In the genomic region with DNA sequence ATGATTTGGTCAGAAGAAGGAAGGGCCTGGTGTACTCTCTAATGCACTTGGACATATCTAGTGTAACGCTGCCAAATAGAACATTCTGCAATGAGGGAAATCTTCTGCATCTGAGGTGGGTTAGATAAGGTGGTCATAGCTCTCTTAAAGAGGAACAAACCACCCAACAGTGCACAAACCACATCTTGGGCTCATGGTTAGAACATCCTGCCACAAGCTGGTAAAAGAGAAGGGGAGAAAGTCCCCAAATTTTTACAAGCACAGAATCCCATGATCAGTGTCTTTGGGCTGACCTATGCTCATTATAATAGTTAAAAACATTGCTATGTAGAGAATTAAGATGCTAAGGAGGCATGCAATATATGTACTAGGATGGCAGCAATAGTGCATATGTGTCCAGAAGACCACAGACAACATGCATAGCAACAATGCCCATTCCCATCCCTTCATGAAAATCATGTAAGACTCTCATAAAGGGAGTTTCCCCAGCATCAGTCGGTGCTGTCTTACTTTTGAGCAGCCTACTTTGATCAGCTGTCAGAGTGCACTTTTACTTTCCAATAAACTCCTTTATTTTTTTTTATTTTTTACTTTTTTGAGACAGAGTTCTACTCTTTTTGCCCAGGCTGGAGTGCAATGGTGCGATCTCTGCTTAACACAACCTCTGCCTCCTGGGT, we compare ENCODE assay signal across 11 cellular contexts.
A peak's percentile ranks its signal among the peaks of the same experiment; 100 is the strongest.
DNase-seq lines count a peak whose midpoint lies in the region; ATAC-seq, FAIRE-seq and TF ChIP-seq lines count a peak whose summit lies in the region.
"Had no signal": no experiment of that assay in that cellular context is flagged by ENCODE, and none has a peak within 500 bp of the region (broad histone marks: within the 10 kb centered on the region; RNA-seq: fewer than 3 reads in every experiment).

No MANE protein-coding gene starts in this region.

- DNase-seq in AML-193 (lab: John Stamatoyannopoulos, UW) = peak; percentile 59 to 74
- DNase-seq in MV-4-11 (lab: John Stamatoyannopoulos, UW) = peak; percentile 46
- DNase-seq in islet precursor cell = no peak
- no peak for DNase-seq in right cardiac atrium
- no peak for DNase-seq in mammary epithelial cell
- no peak for DNase-seq in frontal cortex (ENCODE audit: low spot score in 2 of 2)
- DNase-seq: NCI-H524 treated with DMSO at 0.1 percent for 48 hours, psoas muscle had no signal

- in situ Hi-C loops in mammary epithelial cell (cut with MboI; ENCODE audit: low sequenced_read_pairs in 2 of 2) = no loop called here

- no peaks in the 10 kb centered on the region for H3K4me1 ChIP-seq in right cardiac atrium (ENCODE audit: control insufficient read depth, insufficient read depth, low read length)
- H3K4me1 ChIP-seq in mammary epithelial cell (ENCODE audit: insufficient read depth, low read length) = peaks cover 8% of the 10 kb centered on the region
- H3K4me1 ChIP-seq: psoas muscle had no signal

- WGBS in right cardiac atrium = 76% methylated on average over 3 of the region's 3 CpGs
- WGBS in mammary epithelial cell (ENCODE audit: low coverage, missing lambda C conversion rate) = 100% methylated on average over 3 of the region's 3 CpGs

- intact Hi-C loops in right cardiac atrium (cut with DNase I) = no loop called here
- intact Hi-C loops in mammary epithelial cell (cut with micrococcal nuclease) = loop anchor here (1.0 to 5.0 kb wide), 2 partner anchors 34 to 55 kb away; no protein-coding TSS in a partner anchor

- H3K27ac ChIP-seq in right cardiac atrium (ENCODE audit: low read length) (no peak overlapping the region), mammary epithelial cell (ENCODE audit: insufficient read depth, low read depth, low read length) (no peak overlapping the region)
- H3K27ac ChIP-seq: psoas muscle had no signal

- TF ChIP-seq CTCF in mammary epithelial cell (conservative IDR thresholded peaks at IDR 0.05 in 1 of 2, IDR thresholded peaks at IDR 0.05 in 1 of 2; ENCODE audit: extremely low read depth in 1 of 2, insufficient read depth in 1 of 2, low read depth in 1 of 2, low read length in 2 of 2) = no peak

- CTCF ChIA-PET in mammary epithelial cell (lab: Charles Lee; ENCODE audit: low non-redundant PET) = no interaction called here

- H3K4me3 ChIP-seq in right cardiac atrium (ENCODE audit: low read length) (no peak overlapping the region), mammary epithelial cell (replicated peaks in 1 of 3; ENCODE audit: insufficient read depth in 1 of 3, low read depth in 2 of 3, low read length in 3 of 3) (no peak overlapping the region)
- H3K4me3 ChIP-seq: psoas muscle had no signal

- H4K20me1 ChIP-seq in mammary epithelial cell (ENCODE audit: insufficient read depth, low read length) = no peaks in the 10 kb centered on the region

- no peak overlapping the region for H3K4me2 ChIP-seq in mammary epithelial cell (ENCODE audit: insufficient read depth, low read depth, low read length)

- ATAC-seq in GM19324 (IDR thresholded peaks at IDR 0.05; ENCODE audit: low FRiP score, unreplicated experiment) = peak; percentile 56
- peak; percentile 51 for ATAC-seq in HG02870 (IDR thresholded peaks at IDR 0.05; ENCODE audit: unreplicated experiment)
- ATAC-seq in right cardiac atrium = no peak
- ATAC-seq: HCT116, psoas muscle had no signal

- no peaks in the 10 kb centered on the region for H3K9me3 ChIP-seq in right cardiac atrium (ENCODE audit: control insufficient read depth, low read length)
- H3K9me3 ChIP-seq in mammary epithelial cell (replicated peaks; ENCODE audit: insufficient read depth, low read length) = no peaks in the 10 kb centered on the region
- H3K9me3 ChIP-seq: psoas muscle had no signal

- H3K79me2 ChIP-seq in mammary epithelial cell (ENCODE audit: insufficient read depth, low read length) = no peaks in the 10 kb centered on the region

- no TSS peak for BruUV-seq in mammary epithelial cell (replicated peaks; lab: Mats Ljungman, UMichigan)

- dilution Hi-C loops in mammary epithelial cell (cut with HindIII; ENCODE audit: low sequenced_read_pairs) = no loop called here

- no peaks in the 10 kb centered on the region for H3K27me3 ChIP-seq in right cardiac atrium (ENCODE audit: control insufficient read depth, insufficient read depth)
- H3K27me3 ChIP-seq in mammary epithelial cell (ENCODE audit: insufficient read depth, low read length) = no peaks in the 10 kb centered on the region

- FAIRE-seq in frontal cortex (lab: Jason Lieb, UNC) = no peak

- no peak overlapping the region for H3K9ac ChIP-seq in mammary epithelial cell (ENCODE audit: insufficient read depth, low read length)

- no peak overlapping the region for H2AFZ ChIP-seq in mammary epithelial cell (ENCODE audit: low read depth, low read length)

- no peaks in the 10 kb centered on the region for H3K36me3 ChIP-seq in mammary epithelial cell (ENCODE audit: insufficient read depth, low read length)

Comparison
In these comparisons a context has a peak if more than half of its experiments do, and no peak if none do; other contexts are left out.
1. DNase-seq: peak in AML-193 (2 of 2) and MV-4-11 (single experiment); none in islet precursor cell (single experiment), right cardiac atrium (0 of 3), mammary epithelial cell (single experiment) and frontal cortex (0 of 2).
2. ATAC-seq: peak in GM19324 (single experiment) and HG02870 (single experiment); none in right cardiac atrium (0 of 2).